Comparison of ENCODE assay signal across 1 cellular context in the genomic region with DNA sequence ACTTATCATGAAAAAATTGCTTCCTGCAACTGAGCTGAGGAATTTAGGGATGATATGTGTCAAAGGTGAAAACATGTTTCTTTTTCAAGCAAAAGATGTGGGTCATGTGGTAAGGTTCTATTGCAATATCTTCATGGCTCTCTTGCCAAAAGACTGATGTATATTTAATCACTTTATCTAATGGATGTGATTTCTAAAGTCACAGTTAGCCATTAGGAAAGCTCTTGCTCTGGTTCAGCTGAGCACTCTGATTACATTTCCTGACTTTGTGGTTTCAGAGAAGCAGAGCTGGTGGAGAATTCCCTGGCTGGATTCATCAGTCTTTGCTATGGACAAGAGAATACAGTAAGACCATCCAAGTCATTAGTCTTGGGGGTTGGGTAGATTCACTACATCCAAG.
TF ChIP-seq lines count a peak whose summit lies in the region.

No MANE protein-coding gene starts in this region.

TF ChIP-seq in K562, 482 proteins besides CTCF, POLR2A, EP300 and RAD21 (continued from another document):
- TF ChIP-seq, protein P1, sequence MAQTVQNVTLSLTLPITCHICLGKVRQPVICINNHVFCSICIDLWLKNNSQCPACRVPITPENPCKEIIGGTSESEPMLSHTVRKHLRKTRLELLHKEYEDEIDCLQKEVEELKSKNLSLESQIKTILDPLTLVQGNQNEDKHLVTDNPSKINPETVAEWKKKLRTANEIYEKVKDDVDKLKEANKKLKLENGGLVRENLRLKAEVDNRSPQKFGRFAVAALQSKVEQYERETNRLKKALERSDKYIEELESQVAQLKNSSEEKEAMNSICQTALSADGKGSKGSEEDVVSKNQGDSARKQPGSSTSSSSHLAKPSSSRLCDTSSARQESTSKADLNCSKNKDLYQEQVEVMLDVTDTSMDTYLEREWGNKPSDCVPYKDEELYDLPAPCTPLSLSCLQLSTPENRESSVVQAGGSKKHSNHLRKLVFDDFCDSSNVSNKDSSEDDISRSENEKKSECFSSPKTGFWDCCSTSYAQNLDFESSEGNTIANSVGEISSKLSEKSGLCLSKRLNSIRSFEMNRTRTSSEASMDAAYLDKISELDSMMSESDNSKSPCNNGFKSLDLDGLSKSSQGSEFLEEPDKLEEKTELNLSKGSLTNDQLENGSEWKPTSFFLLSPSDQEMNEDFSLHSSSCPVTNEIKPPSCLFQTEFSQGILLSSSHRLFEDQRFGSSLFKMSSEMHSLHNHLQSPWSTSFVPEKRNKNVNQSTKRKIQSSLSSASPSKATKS (CRISPR knock-in tag; IDR thresholded peaks at IDR 0.05), result no peak
